ENCODE assay signal across 8 cellular contexts in the genomic region with DNA sequence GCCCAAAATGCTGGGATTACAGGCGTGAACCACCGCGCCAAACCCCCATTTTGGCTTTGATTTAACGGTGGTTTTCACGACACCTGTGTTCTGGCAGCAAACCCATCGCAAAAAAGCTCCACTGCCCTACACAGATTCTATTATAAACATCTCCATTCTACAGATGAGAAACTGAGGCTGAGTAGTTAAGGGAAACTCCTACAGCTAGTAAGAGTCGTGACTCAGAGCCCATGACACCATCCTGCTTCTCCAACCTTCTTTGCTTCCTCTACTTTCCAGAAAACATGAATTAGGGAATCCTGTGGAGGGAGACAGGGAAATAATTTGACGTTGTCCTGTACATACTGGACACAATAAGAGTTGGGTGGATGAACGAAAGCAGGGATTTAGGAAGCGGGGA. TPM values are rescaled to one million over a fixed set of nuclear protein-coding genes. Genes with fewer than 3 reads are reported as not detected.
DNase-seq lines count a peak whose midpoint lies in the region; ATAC-seq, FAIRE-seq and TF ChIP-seq lines count a peak whose summit lies in the region.

No MANE protein-coding gene starts in this region.

- no peaks in the 10 kb centered on the region for H3K9me3 ChIP-seq in sigmoid colon

- TF ChIP-seq CTCF in fibroblast of pulmonary artery (IDR thresholded peaks at IDR 0.05; ENCODE audit: low read length, missing control alignments) (no peak), sigmoid colon (IDR thresholded peaks at IDR 0.05) (no peak), D721Med (IDR thresholded peaks at IDR 0.05; ENCODE audit: insufficient read depth, missing control alignments) (no peak)

- intact Hi-C loops in sigmoid colon (cut with DNase I): loop anchor here (1.0 to 5.0 kb wide), 5 partner anchors 13 to 103 kb away; partner anchors contain the start of genes ARL2, CDCA5, FAU and MRPL49

- 57 to 67% methylated on average over 10 of the region's 10 CpGs for WGBS in sigmoid colon, 2 donors

- H3K4me3 ChIP-seq in GM08714 (ENCODE audit: low read length): peak overlapping the region; percentile 60; the same call in 1 of the 2 replicates
- peak overlapping the region; percentile 64 for H3K4me3 ChIP-seq in fibroblast of pulmonary artery (replicated peaks; ENCODE audit: low read depth, low read length)
- H3K4me3 ChIP-seq in sigmoid colon: peak overlapping the region; percentile 57 to 68 (median 62)

- peaks cover 0 to 21% (median 16%) of the 10 kb centered on the region in 4 donors for H3K4me1 ChIP-seq in sigmoid colon

- DNase-seq in fibroblast of pulmonary artery (ENCODE audit: low read depth): no peak
- no peak for DNase-seq in sigmoid colon
- no peak for DNase-seq in GM19238 (ENCODE audit: insufficient read length, low spot score)
- DNase-seq in globus pallidus (ENCODE audit: low spot score): no peak
- no peak for DNase-seq in D721Med (ENCODE audit: insufficient read length, low spot score)

- TF ChIP-seq EP300 in sigmoid colon (IDR thresholded peaks at IDR 0.05): no peak

- peak; percentile 35 for ATAC-seq in SK-N-SH treated with all-trans-retinoic acid at 6 μM for 48 hours
- no peak for ATAC-seq in HG03520 (IDR thresholded peaks at IDR 0.05; ENCODE audit: unreplicated experiment)

- peak overlapping the region; percentile 86 to 95 (median 90) for H3K27ac ChIP-seq in sigmoid colon

- no peaks in the 10 kb centered on the region for H3K27me3 ChIP-seq in sigmoid colon

- peaks cover 1 to 21% (median 8%) of the 10 kb centered on the region in 4 donors for H3K36me3 ChIP-seq in sigmoid colon

- no peak for FAIRE-seq in D721Med (lab: Jason Lieb, UNC)

- no peak for TF ChIP-seq POLR2A in sigmoid colon (IDR thresholded peaks at IDR 0.05)

TF ChIP-seq in SK-N-SH treated with all-trans-retinoic acid at 6 μM for 48 hours, 23 proteins besides CTCF, POLR2A, EP300 and RAD21:
- TF ChIP-seq ZFP3 (CRISPR knock-in tag; IDR thresholded peaks at IDR 0.05): no peak

RNA-seq across cellular contexts. Expression of gene SNX15, which starts 0.4 kb away (rescaled TPM):
- 10 to 100 TPM; 20.1 to 36.6 (median 25.2) TPM for total RNA-seq in sigmoid colon
- 10 to 100 TPM; 21.8 to 31.4 (median 28.8) TPM for polyA plus RNA-seq in sigmoid colon

RNA-seq across cellular contexts. Expression of gene ARL2, which starts 12.8 kb away (rescaled TPM):
- 100 to 1,000 TPM in 3 of 4 donors, 10 to 100 TPM in 1; 99.2 to 157 (median 136) TPM for total RNA-seq in sigmoid colon
- 100 to 1,000 TPM in 2 of 3 donors, 10 to 100 TPM in 1; 92.9 to 124 (median 117) TPM for polyA plus RNA-seq in sigmoid colon

RNA-seq across cellular contexts. Expression of gene SAC3D1, which starts 14.2 kb away (rescaled TPM):
- total RNA-seq in sigmoid colon: 10 to 100 TPM in 3 of 4 donors, 1 to 10 TPM in 1; 9.1 to 17.8 (median 14.1) TPM
- 10 to 100 TPM; 10.2 to 20.3 (median 10.9) TPM for polyA plus RNA-seq in sigmoid colon

RNA-seq across cellular contexts. Expression of gene BATF2, which starts 30.0 kb away (rescaled TPM):
- total RNA-seq in sigmoid colon: 1 to 10 TPM; 1.8 to 4.7 (median 3.7) TPM
- polyA plus RNA-seq in sigmoid colon: 10 to 100 TPM; 11.6 to 31.3 (median 14.4) TPM

RNA-seq across cellular contexts. Expression of gene NAALADL1, which starts 31.5 kb away (rescaled TPM):
- total RNA-seq in sigmoid colon: 10 to 100 TPM; 29.9 to 73.1 (median 46.2) TPM
- polyA plus RNA-seq in sigmoid colon: 10 to 100 TPM in 2 of 3 donors, 1 to 10 TPM in 1; 8.8 to 26.4 (median 16.2) TPM
